ENCODE assay signal across 1 cellular context in genomic region chr22:37069319-37069718, GRCh38.
TF ChIP-seq lines count a peak whose summit lies in the region.

No MANE protein-coding gene starts in this region.

TF ChIP-seq in SK-N-SH treated with all-trans-retinoic acid at 6 μM for 48 hours, 23 proteins besides CTCF, POLR2A, EP300 and RAD21:
- no peak for TF ChIP-seq TSHZ2 (CRISPR knock-in tag; IDR thresholded peaks at IDR 0.05)
- TF ChIP-seq BACH2 (CRISPR knock-in tag; IDR thresholded peaks at IDR 0.05; ENCODE audit: borderline replicate concordance), result no peak
- TF ChIP-seq GLIS3 (CRISPR knock-in tag; IDR thresholded peaks at IDR 0.05), result no peak
- no peak for TF ChIP-seq RARB (CRISPR knock-in tag; IDR thresholded peaks at IDR 0.05)
- no peak for TF ChIP-seq OSR1 (CRISPR knock-in tag; IDR thresholded peaks at IDR 0.05)
- TF ChIP-seq PPARA (CRISPR knock-in tag; IDR thresholded peaks at IDR 0.05; ENCODE audit: borderline replicate concordance), result no peak
- TF ChIP-seq ZFP3 (CRISPR knock-in tag; IDR thresholded peaks at IDR 0.05), result no peak
- TF ChIP-seq ARNTL (CRISPR knock-in tag; IDR thresholded peaks at IDR 0.05; ENCODE audit: borderline replicate concordance, low read depth), result no peak
- TF ChIP-seq CSDC2 (CRISPR knock-in tag; IDR thresholded peaks at IDR 0.05), result no peak
- no peak for TF ChIP-seq TCF4 (CRISPR knock-in tag; IDR thresholded peaks at IDR 0.05; ENCODE audit: borderline replicate concordance)
- TF ChIP-seq, protein P1, sequence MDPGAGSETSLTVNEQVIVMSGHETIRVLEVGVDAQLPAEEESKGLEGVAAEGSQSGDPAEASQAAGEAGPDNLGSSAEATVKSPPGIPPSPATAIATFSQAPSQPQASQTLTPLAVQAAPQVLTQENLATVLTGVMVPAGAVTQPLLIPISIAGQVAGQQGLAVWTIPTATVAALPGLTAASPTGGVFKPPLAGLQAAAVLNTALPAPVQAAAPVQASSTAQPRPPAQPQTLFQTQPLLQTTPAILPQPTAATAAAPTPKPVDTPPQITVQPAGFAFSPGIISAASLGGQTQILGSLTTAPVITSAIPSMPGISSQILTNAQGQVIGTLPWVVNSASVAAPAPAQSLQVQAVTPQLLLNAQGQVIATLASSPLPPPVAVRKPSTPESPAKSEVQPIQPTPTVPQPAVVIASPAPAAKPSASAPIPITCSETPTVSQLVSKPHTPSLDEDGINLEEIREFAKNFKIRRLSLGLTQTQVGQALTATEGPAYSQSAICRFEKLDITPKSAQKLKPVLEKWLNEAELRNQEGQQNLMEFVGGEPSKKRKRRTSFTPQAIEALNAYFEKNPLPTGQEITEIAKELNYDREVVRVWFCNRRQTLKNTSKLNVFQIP (CRISPR knock-in tag; IDR thresholded peaks at IDR 0.05; ENCODE audit: borderline replicate concordance, low read depth), result no peak
- no peak for TF ChIP-seq ZC3H10 (CRISPR knock-in tag; IDR thresholded peaks at IDR 0.05)
- TF ChIP-seq ZNF70 (CRISPR knock-in tag; IDR thresholded peaks at IDR 0.05), result no peak
- TF ChIP-seq SNAI2 (CRISPR knock-in tag; IDR thresholded peaks at IDR 0.05), result no peak
- no peak for TF ChIP-seq ZNF565 (CRISPR knock-in tag; conservative IDR thresholded peaks at IDR 0.05; ENCODE audit: low read depth)
